In the genomic region with DNA sequence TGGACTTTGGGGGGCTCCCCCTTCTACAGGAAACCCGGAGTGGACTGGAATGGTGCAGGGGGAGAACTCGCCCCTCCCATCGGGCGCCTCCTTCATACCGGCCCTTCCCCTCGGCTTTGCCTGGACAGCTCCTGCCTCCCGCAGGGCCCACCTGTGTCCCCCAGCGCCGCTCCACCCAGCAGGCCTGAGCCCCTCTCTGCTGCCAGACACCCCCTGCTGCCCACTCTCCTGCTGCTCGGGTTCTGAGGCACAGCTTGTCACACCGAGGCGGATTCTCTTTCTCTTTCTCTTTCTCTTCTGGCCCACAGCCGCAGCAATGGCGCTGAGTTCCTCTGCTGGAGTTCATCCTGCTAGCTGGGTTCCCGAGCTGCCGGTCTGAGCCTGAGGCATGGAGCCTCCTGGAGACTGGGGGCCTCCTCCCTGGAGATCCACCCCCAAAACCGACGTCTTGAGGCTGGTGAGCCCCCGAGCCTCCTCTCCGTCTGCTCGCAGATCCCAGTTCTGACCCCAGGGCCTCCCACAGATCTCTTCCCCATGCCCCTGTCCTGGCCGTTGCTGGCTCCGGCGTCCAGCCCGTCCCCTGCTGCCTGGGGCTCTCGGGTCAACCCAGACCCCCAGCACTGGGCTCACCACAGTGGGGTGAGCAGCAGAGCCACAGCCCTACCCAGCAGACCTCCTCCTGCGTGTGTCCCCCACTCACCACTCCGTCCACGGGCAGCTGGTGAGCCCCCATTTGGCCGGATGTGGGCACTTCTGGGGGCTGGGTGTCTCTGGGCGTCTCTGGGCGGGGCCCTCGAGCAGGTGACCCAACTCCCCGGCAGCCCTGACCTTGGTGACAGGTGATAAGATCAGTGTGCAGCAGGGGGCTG, we compare ENCODE assay signal across 8 cellular contexts. TPM values are rescaled to one million over a fixed set of nuclear protein-coding genes. Genes with fewer than 3 reads are reported as not detected.
DNase-seq lines count a peak whose midpoint lies in the region; ATAC-seq lines count a peak whose summit lies in the region.

A gene (plus strand): TSS at position 95 of the 869 bp plus-strand sequence. CDS start 294 bp downstream, at position 389.

- peaks cover 32 to 39% of the 10 kb centered on the region in 2 donors for H3K4me1 Mint-ChIP-seq in immature natural killer cell

- H3K9me3 Mint-ChIP-seq in immature natural killer cell: no peaks in the 10 kb centered on the region

- peak within 1 kb of the TSS; percentile 93 to 99 (median 98) for H3K4me3 Mint-ChIP-seq in immature natural killer cell

- H3K36me3 Mint-ChIP-seq in immature natural killer cell: no peaks in the 10 kb centered on the region

- H3K27ac Mint-ChIP-seq in immature natural killer cell: peak within 1 kb of the TSS; percentile 93 to 100 (median 96)

- peak within 1 kb of the TSS; percentile 73 for H3K27ac ChIP-seq in angular gyrus (ENCODE audit: low read depth, low read length)

- peaks cover 6 to 13% (median 9%) of the 10 kb centered on the region in 3 donors for H3K27me3 Mint-ChIP-seq in immature natural killer cell (ENCODE audit: low read depth in 3 of 3)

- DNase-seq in DMS79 treated with DMSO at 0.1 percent for 48 hours (lab: John Stamatoyannopoulos, UW) (peak; percentile 82), DMS79 (lab: John Stamatoyannopoulos, UW) (no peak), SW480 (ENCODE audit: low spot score) (peak; percentile 53), immature natural killer cell (peak; percentile 81 to 86 (median 83)), NCI-H128 (lab: John Stamatoyannopoulos, UW; ENCODE audit: unreplicated experiment) (no peak)
- DNase-seq in stimulated activated CD4-positive, alpha-beta T cell treated with anti-CD3 and anti-CD28 coated beads, Interleukin-2, amount 100 ng/mL, for 24 hours: peak; percentile 70 to 75

- ATAC-seq in HG03103 (IDR thresholded peaks at IDR 0.05; ENCODE audit: low read depth, unreplicated experiment): peak; percentile 30

RNA-seq across cellular contexts. Expression of the gene that starts here (rescaled TPM):
- 10 to 100 TPM; 62.5 to 75.1 (median 63.8) TPM for polyA plus RNA-seq in immature natural killer cell

Comparison
In these comparisons a context has a peak if more than half of its experiments do, and no peak if none do; other contexts are left out.
1. DNase-seq: peak in DMS79 treated with DMSO at 0.1 percent for 48 hours (single experiment), SW480 (single experiment), immature natural killer cell (3 of 3) and stimulated activated CD4-positive, alpha-beta T cell treated with anti-CD3 and anti-CD28 coated beads, Interleukin-2, amount 100 ng/mL, for 24 hours (2 of 2); none in DMS79 (single experiment) and NCI-H128 (single experiment).